ENCODE assay signal across 1 cellular context in genomic region chr18:44973282-44973681, GRCh38.
TF ChIP-seq lines count a peak whose summit lies in the region.

No MANE protein-coding gene starts in this region.

TF ChIP-seq in GM23338, 12 proteins besides CTCF, POLR2A, EP300 and RAD21 (continued from another document):
- TF ChIP-seq ZNF462 (CRISPR knock-in tag; IDR thresholded peaks at IDR 0.05) (no peak), STAT1 (IDR thresholded peaks at IDR 0.05; ENCODE audit: unreplicated experiment) (no peak), ETS1 (IDR thresholded peaks at IDR 0.05) (no peak), REST (IDR thresholded peaks at IDR 0.05; ENCODE audit: unreplicated experiment) (no peak), EZH2 (IDR thresholded peaks at IDR 0.05; ENCODE audit: low read depth, unreplicated experiment) (no peak), NANOG (IDR thresholded peaks at IDR 0.05; ENCODE audit: borderline replicate concordance) (no peak), ZNF331 (CRISPR knock-in tag; IDR thresholded peaks at IDR 0.05; ENCODE audit: low read depth) (no peak), EZH2phosphoT487 (IDR thresholded peaks at IDR 0.05; ENCODE audit: unreplicated experiment) (no peak), ZNF114 (CRISPR knock-in tag; IDR thresholded peaks at IDR 0.05) (no peak), JUNB (IDR thresholded peaks at IDR 0.05; ENCODE audit: unreplicated experiment) (no peak)
